8 cellular contexts compared by ENCODE assay signal in the genomic region with DNA sequence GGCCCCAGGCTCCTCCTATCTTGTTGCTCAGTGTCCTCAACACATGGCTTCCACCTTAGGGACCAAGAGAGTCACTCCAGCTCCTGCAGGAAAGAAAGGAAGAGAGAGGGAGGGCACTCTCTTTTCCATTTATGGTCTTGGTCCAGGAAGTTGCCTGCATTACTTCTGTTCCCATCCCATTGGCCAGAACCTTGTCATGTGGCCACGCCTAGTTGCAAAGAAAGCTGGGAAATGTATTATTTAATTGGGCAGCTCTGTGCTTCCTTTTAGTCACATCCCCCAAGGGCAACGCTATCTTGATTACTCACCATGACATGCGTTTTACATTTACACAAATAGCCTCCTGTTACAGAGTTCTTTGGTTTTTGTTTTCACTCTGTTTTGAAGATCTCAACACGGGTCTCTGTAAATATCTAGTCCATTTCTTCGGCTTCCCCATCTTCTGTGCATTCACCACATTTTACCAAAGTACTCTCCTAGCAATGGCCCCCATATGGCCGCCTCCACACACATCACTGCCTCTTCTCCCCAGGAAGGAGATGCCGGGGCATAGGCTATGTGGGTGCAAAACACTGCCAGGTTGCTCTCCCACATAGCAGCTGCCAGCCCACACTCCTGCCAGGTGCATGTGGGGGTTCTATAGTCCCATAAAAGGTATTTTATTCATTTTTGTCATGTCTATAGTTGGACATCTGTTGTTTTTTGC. TPM values are rescaled to one million over a fixed set of nuclear protein-coding genes. Genes with fewer than 3 reads are reported as not detected.
DNase-seq lines count a peak whose midpoint lies in the region; ATAC-seq and TF ChIP-seq lines count a peak whose summit lies in the region.

No MANE protein-coding gene starts in this region.

- H4K20me1 ChIP-seq in SU-DHL-6 (ENCODE audit: low read depth, low read length), result no peaks in the 10 kb centered on the region

- no peaks in the 10 kb centered on the region for H3K36me3 Mint-ChIP-seq in CD4-positive, CD25-positive, alpha-beta regulatory T cell
- H3K36me3 Mint-ChIP-seq in stimulated activated effector memory CD8-positive, alpha-beta T cell treated with anti-CD3 and anti-CD28 coated beads, Interleukin-12 subunit alpha, Interleukin-12 subunit beta, amount 100 ng/mL, for 72 hours, result no peaks in the 10 kb centered on the region

- peaks cover 0 to 7% (median under 1%) of the 10 kb centered on the region in 4 donors for H3K4me1 Mint-ChIP-seq in CD4-positive, CD25-positive, alpha-beta regulatory T cell
- H3K4me1 Mint-ChIP-seq in stimulated activated effector memory CD8-positive, alpha-beta T cell treated with anti-CD3 and anti-CD28 coated beads, Interleukin-12 subunit alpha, Interleukin-12 subunit beta, amount 100 ng/mL, for 72 hours, result peaks cover 23% of the 10 kb centered on the region

- no peak overlapping the region for H3K27ac ChIP-seq in CD4-positive, CD25-positive, alpha-beta regulatory T cell (ENCODE audit: insufficient read depth, low read length, poor library complexity, severe bottlenecking)
- peak overlapping the region; percentile 93 for H3K27ac ChIP-seq in SU-DHL-6 (ENCODE audit: low read depth, low read length)

- no peaks in the 10 kb centered on the region for H3K9me3 ChIP-seq in CD4-positive, CD25-positive, alpha-beta regulatory T cell (ENCODE audit: control insufficient read depth in 2 of 2, low read length in 2 of 2)
- no peaks in the 10 kb centered on the region for H3K9me3 ChIP-seq in SU-DHL-6 (ENCODE audit: insufficient read depth, low read length)

- peaks cover 0 to 6% (median 1%) of the 10 kb centered on the region in 7 donors for H3K9me3 Mint-ChIP-seq in CD4-positive, CD25-positive, alpha-beta regulatory T cell
- peaks cover 3% of the 10 kb centered on the region for H3K9me3 Mint-ChIP-seq in stimulated activated effector memory CD8-positive, alpha-beta T cell treated with anti-CD3 and anti-CD28 coated beads, Interleukin-12 subunit alpha, Interleukin-12 subunit beta, amount 100 ng/mL, for 72 hours

- H3F3A ChIP-seq in SU-DHL-6 (ENCODE audit: insufficient read depth), result peaks cover 44% of the 10 kb centered on the region

- no peaks in the 10 kb centered on the region for H3K27me3 ChIP-seq in CD4-positive, CD25-positive, alpha-beta regulatory T cell (ENCODE audit: control insufficient read depth, insufficient read depth, low read length)
- H3K27me3 ChIP-seq in SU-DHL-6 (ENCODE audit: low read length), result no peaks in the 10 kb centered on the region

- H3K9ac ChIP-seq in SU-DHL-6 (ENCODE audit: low read length), result peak overlapping the region; percentile 26; the same call in 1 of the 2 replicates

- H3K4me1 ChIP-seq in CD4-positive, CD25-positive, alpha-beta regulatory T cell (ENCODE audit: control insufficient read depth, insufficient read depth, low read length, poor library complexity, severe bottlenecking), result no peaks in the 10 kb centered on the region

- H3K27ac Mint-ChIP-seq in CD4-positive, CD25-positive, alpha-beta regulatory T cell, result peak overlapping the region in 1 of 3 donors; percentile 52
- peak overlapping the region; percentile 76 for H3K27ac Mint-ChIP-seq in stimulated activated effector memory CD8-positive, alpha-beta T cell treated with anti-CD3 and anti-CD28 coated beads, Interleukin-12 subunit alpha, Interleukin-12 subunit beta, amount 100 ng/mL, for 72 hours

- no peak overlapping the region for H2AFZ ChIP-seq in SU-DHL-6 (ENCODE audit: low read depth, low read length, severe bottlenecking)

- no peaks in the 10 kb centered on the region for H3K36me3 ChIP-seq in CD4-positive, CD25-positive, alpha-beta regulatory T cell (ENCODE audit: control insufficient read depth, insufficient read depth, low read length)
- H3K36me3 ChIP-seq in SU-DHL-6 (ENCODE audit: low read length), result peaks cover 15% of the 10 kb centered on the region

- peak overlapping the region; percentile 43 for H3K4me2 ChIP-seq in SU-DHL-6 (ENCODE audit: low read depth, low read length, poor library complexity, severe bottlenecking)

- H3K9me2 ChIP-seq in SU-DHL-6 (replicated peaks; ENCODE audit: insufficient read depth, low read length), result no peaks in the 10 kb centered on the region

- H3K27me3 Mint-ChIP-seq in CD4-positive, CD25-positive, alpha-beta regulatory T cell, result no peaks in the 10 kb centered on the region

- no peaks in the 10 kb centered on the region for H3K79me2 ChIP-seq in SU-DHL-6 (ENCODE audit: insufficient read depth, low read length)

- DNase-seq in CD4-positive, CD25-positive, alpha-beta regulatory T cell, result peak in 1 of 3 donors; percentile 47
- DNase-seq in HFF-Myc (ENCODE audit: extremely low read depth, low read depth), result peak; percentile 99
- peak; percentile 97 to 98 for DNase-seq in foreskin fibroblast
- DNase-seq in stimulated activated effector memory CD8-positive, alpha-beta T cell treated with anti-CD3 and anti-CD28 coated beads, Interleukin-12 subunit alpha, Interleukin-12 subunit beta, amount 100 ng/mL, for 72 hours (ENCODE audit: low spot score in 2 of 2), result no peak
- no peak for DNase-seq in T-helper 9 cell

- no peak overlapping the region for H3K4me3 ChIP-seq in CD4-positive, CD25-positive, alpha-beta regulatory T cell (ENCODE audit: low read depth, low read length)
- 0 out of 2 replicates have a peak overlapping the region, but pooled peaks have one; percentile 10 for H3K4me3 ChIP-seq in HFF-Myc (replicated peaks; ENCODE audit: low read depth, low read length)
- no peak overlapping the region for H3K4me3 ChIP-seq in SU-DHL-6 (ENCODE audit: insufficient read depth, low read length, poor library complexity, severe bottlenecking)
- H3K4me3 ChIP-seq in foreskin fibroblast (ENCODE audit: low read depth in 1 of 2, low read length in 2 of 2), result peak overlapping the region in 1 of 2 donors; percentile 5

- H3K4me3 Mint-ChIP-seq in CD4-positive, CD25-positive, alpha-beta regulatory T cell, result no peak overlapping the region
- peak overlapping the region; percentile 27 for H3K4me3 Mint-ChIP-seq in stimulated activated effector memory CD8-positive, alpha-beta T cell treated with anti-CD3 and anti-CD28 coated beads, Interleukin-12 subunit alpha, Interleukin-12 subunit beta, amount 100 ng/mL, for 72 hours

- ATAC-seq in CD4-positive, CD25-positive, alpha-beta regulatory T cell (ENCODE audit: low read depth in 2 of 2), result peak; percentile 12 to 64
- peak; percentile 84 for ATAC-seq in stimulated activated effector memory CD8-positive, alpha-beta T cell treated with anti-CD3 and anti-CD28 coated beads, Interleukin-12 subunit alpha, Interleukin-12 subunit beta, amount 100 ng/mL, for 72 hours
- ATAC-seq in GM18511 (IDR thresholded peaks at IDR 0.05; ENCODE audit: unreplicated experiment), result no peak
- ATAC-seq in GM18870 (IDR thresholded peaks at IDR 0.05; ENCODE audit: unreplicated experiment), result no peak

- TF ChIP-seq CTCF in HFF-Myc (IDR thresholded peaks at IDR 0.05; ENCODE audit: low read depth, low read length, missing control alignments) (no peak), SU-DHL-6 (IDR thresholded peaks at IDR 0.05; ENCODE audit: insufficient read depth, low read length, poor library complexity, severe bottlenecking) (no peak), foreskin fibroblast (IDR thresholded peaks at IDR 0.05; ENCODE audit: low read depth, low read length) (no peak)

RNA-seq across cellular contexts. Expression of gene ZMYND8, which starts 35.7 kb away (rescaled TPM):
- total RNA-seq in CD4-positive, CD25-positive, alpha-beta regulatory T cell, result 47.2 TPM
- 10 to 100 TPM in 1 of 4 donors, 1 to 10 TPM in 3; 7.5 to 10.4 (median 8.2) TPM for polyA plus RNA-seq in CD4-positive, CD25-positive, alpha-beta regulatory T cell

Comparison
In these comparisons a context has a peak if more than half of its experiments do, and no peak if none do; other contexts are left out.
1. ATAC-seq: peak in CD4-positive, CD25-positive, alpha-beta regulatory T cell (2 of 2) and stimulated activated effector memory CD8-positive, alpha-beta T cell treated with anti-CD3 and anti-CD28 coated beads, Interleukin-12 subunit alpha, Interleukin-12 subunit beta, amount 100 ng/mL, for 72 hours (single experiment); none in GM18511 (single experiment) and GM18870 (single experiment).
2. DNase-seq: peak in HFF-Myc (single experiment) and foreskin fibroblast (2 of 2); none in stimulated activated effector memory CD8-positive, alpha-beta T cell treated with anti-CD3 and anti-CD28 coated beads, Interleukin-12 subunit alpha, Interleukin-12 subunit beta, amount 100 ng/mL, for 72 hours (0 of 2) and T-helper 9 cell (single experiment).